ENCODE assay signal across 1 cellular context in genomic region chr7:65762712-65763111, GRCh38.
TF ChIP-seq lines count a peak whose summit lies in the region.

No MANE protein-coding gene starts in this region.

TF ChIP-seq in SK-N-SH, 30 proteins besides CTCF, POLR2A, EP300 and RAD21:
- TF ChIP-seq FOSL2 (IDR thresholded peaks at IDR 0.05; ENCODE audit: borderline replicate concordance, low read depth) = 0 out of 2 replicates have a peak, but pooled peaks have one; percentile 6
